Comparison of ENCODE assay signal across 4 cellular contexts in genomic region chr12:108990103-108990502, GRCh38. TPM values are rescaled to one million over a fixed set of nuclear protein-coding genes. Genes with fewer than 3 reads are reported as not detected.
"Had no signal": no experiment of that assay in that cellular context is flagged by ENCODE, and none has a peak within 500 bp of the region (broad histone marks: within the 10 kb centered on the region; RNA-seq: fewer than 3 reads in every experiment).

No MANE protein-coding gene starts in this region.

RNA-seq across cellular contexts. Expression of gene SVOP, which starts 30.8 kb away (rescaled TPM):
- total RNA-seq: HepG2, HT-29, IMR-90 had no signal
- polyA plus RNA-seq: HepG2, IgD-negative memory B cell, IMR-90 had no signal
